In genomic region chr5:140181002-140181483, GRCh38 we compare ENCODE assay signal across 11 cellular contexts. TPM values are rescaled to one million over a fixed set of nuclear protein-coding genes. Genes with fewer than 3 reads are reported as not detected.
A peak's percentile ranks its signal among the peaks of the same experiment; 100 is the strongest.
DNase-seq lines count a peak whose midpoint lies in the region; ATAC-seq and TF ChIP-seq lines count a peak whose summit lies in the region.
"Had no signal": no experiment of that assay in that cellular context is flagged by ENCODE, and none has a peak within 500 bp of the region (broad histone marks: within the 10 kb centered on the region; RNA-seq: fewer than 3 reads in every experiment).

No MANE protein-coding gene starts in this region.

- H3K9me3 ChIP-seq in spleen: no peaks in the 10 kb centered on the region

- TF ChIP-seq POLR2A in spleen (IDR thresholded peaks at IDR 0.05): no peak

- no peak for TF ChIP-seq CTCF in epithelial cell of proximal tubule (conservative IDR thresholded peaks at IDR 0.05; ENCODE audit: low read depth, low read length)
- no peak for TF ChIP-seq CTCF in spleen (IDR thresholded peaks at IDR 0.05 in 8 of 11, conservative IDR thresholded peaks at IDR 0.05 in 3 of 11)

- no peaks in the 10 kb centered on the region for H3K27me3 ChIP-seq in spleen (replicated peaks in 1 of 7)

- H3K4me3 ChIP-seq in epithelial cell of proximal tubule (ENCODE audit: low read depth, low read length): peak overlapping the region; percentile 10
- peak overlapping the region in 2 of 8 donors; percentile 5 to 24 for H3K4me3 ChIP-seq in spleen

- ATAC-seq in HG02973 (IDR thresholded peaks at IDR 0.05; ENCODE audit: unreplicated experiment): peak; percentile 47
- no peak for ATAC-seq in GM19035 (IDR thresholded peaks at IDR 0.05; ENCODE audit: unreplicated experiment)

- peak overlapping the region in 7 of 8 donors; percentile 18 to 66 (median 52) for H3K27ac ChIP-seq in spleen

- H3K4me1 ChIP-seq in spleen: peaks cover 8 to 72% (median 38%) of the 10 kb centered on the region in 6 donors

- WGBS in spleen, 5 donors: 35 to 52% (median 46%) methylated on average over 5 of the region's 5 CpGs

- peak; percentile 24 for DNase-seq in NCI-H748 (lab: John Stamatoyannopoulos, UW; ENCODE audit: unreplicated experiment)
- DNase-seq in NCI-H748 treated with DMSO at 0.1 percent for 48 hours (lab: John Stamatoyannopoulos, UW): no peak
- DNase-seq in epithelial cell of proximal tubule (ENCODE audit: low read depth): no peak
- DNase-seq in spleen: no peak
- DNase-seq in NCI-H524 (lab: John Stamatoyannopoulos, UW): no peak
- no peak for DNase-seq in SK-N-DZ (ENCODE audit: low spot score)
- DNase-seq: ACHN; SIG-M5; stimulated activated CD4-positive, alpha-beta T cell treated with anti-CD3 and anti-CD28 coated beads, Interleukin-12 subunit alpha, Interleukin-12 subunit beta, amount 100 ng/mL, for 4 hours had no signal

- H3K36me3 ChIP-seq in spleen: no peaks in the 10 kb centered on the region

- intact Hi-C loops in spleen (cut with DNase I; ENCODE audit: low total_unique reads): no loop called here

RNA-seq across cellular contexts. Expression of gene CYSTM1, which starts 6.1 kb away (rescaled TPM):
- total RNA-seq in epithelial cell of proximal tubule: 57.4 and 161 TPM in 2 replicates
- 10 to 100 TPM; 28.5 to 78.3 (median 43.2) TPM for total RNA-seq in spleen
- 10 to 100 TPM; 25.8 to 47.1 (median 33.4) TPM for polyA plus RNA-seq in spleen
- polyA plus RNA-seq in SK-N-DZ (2014; cell fraction: cytosol; rRNA removed): 14.0 and 24.5 TPM in 2 replicates
- 9.5 and 9.9 TPM in 2 replicates for polyA plus RNA-seq in SK-N-DZ (2014; cell fraction: nucleus; rRNA removed)

RNA-seq across cellular contexts. Expression of gene IGIP, which starts 55.3 kb away (rescaled TPM):
- total RNA-seq in epithelial cell of proximal tubule (1.1 and 1.5 TPM in 2 replicates), spleen (10 to 100 TPM in 5 of 7 donors, 1 to 10 TPM in 2; 8.1 to 20.4 (median 12.8) TPM)
- polyA plus RNA-seq in spleen: 1 to 10 TPM; 4.7 to 6.4 (median 4.9) TPM
- polyA plus RNA-seq in SK-N-DZ (2014; cell fraction: cytosol; rRNA removed): 2.9 and 3.5 TPM in 2 replicates
- polyA plus RNA-seq in SK-N-DZ (2014; cell fraction: nucleus; rRNA removed): 6.7 and 8.1 TPM in 2 replicates
